In the genomic region with DNA sequence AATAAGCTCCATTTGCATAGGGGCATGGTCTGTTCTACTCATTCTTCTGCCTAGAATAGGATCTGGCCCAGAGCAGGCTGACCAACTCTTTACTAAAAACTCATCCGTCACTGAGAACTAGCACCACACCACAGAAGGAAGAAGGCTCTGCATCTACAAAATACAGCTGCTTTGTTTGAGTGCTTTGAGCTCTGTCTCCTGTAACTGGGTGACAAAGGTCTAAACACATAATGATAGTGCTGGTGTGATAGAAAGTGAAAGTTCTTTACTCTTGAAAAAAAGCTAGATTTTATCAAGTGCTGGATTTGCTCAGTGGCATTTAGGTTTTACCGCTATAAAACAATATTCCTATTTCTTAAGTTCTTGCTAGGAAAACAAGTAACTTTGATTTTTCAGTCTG, we compare ENCODE assay signal across 20 cellular contexts.
A peak's percentile ranks its signal among the peaks of the same experiment; 100 is the strongest.
DNase-seq lines count a peak whose midpoint lies in the region; ATAC-seq and TF ChIP-seq lines count a peak whose summit lies in the region.
"Had no signal": no experiment of that assay in that cellular context is flagged by ENCODE, and none has a peak within 500 bp of the region (broad histone marks: within the 10 kb centered on the region; RNA-seq: fewer than 3 reads in every experiment).

No MANE protein-coding gene starts in this region.

- no peak overlapping the region for H3K4me3 Mint-ChIP-seq in HFFc6

- CTCF ChIA-PET in GM10248 (lab: Yijun Ruan, JAX) (interaction anchor here (1.0 to 1.4 kb wide), 3 partner anchors 9 to 69 kb away, joined by 3 to 6 read pairs (median 3); no protein-coding TSS in a partner anchor), RWPE1 (lab: Yijun Ruan, JAX) (no interaction called here)

- ATAC-seq in GM18858 (IDR thresholded peaks at IDR 0.05; ENCODE audit: unreplicated experiment), result peak; percentile 37
- ATAC-seq in HG02759 (IDR thresholded peaks at IDR 0.05; ENCODE audit: unreplicated experiment), result peak; percentile 63
- ATAC-seq: foreskin keratinocyte had no signal

- H3K4me1 ChIP-seq in Loucy (ENCODE audit: insufficient read depth, low read length, poor library complexity, severe bottlenecking) (peaks cover 27% of the 10 kb centered on the region), vagina (no peaks in the 10 kb centered on the region)
- H3K4me1 ChIP-seq: foreskin keratinocyte, left ventricle myocardium inferior had no signal

- no peak overlapping the region for H3K27ac Mint-ChIP-seq in HFFc6

- TF ChIP-seq POLR2A in vagina (IDR thresholded peaks at IDR 0.05), result no peak

- H3K27me3 Mint-ChIP-seq in HFFc6 (ENCODE audit: insufficient read depth), result peaks cover 3% of the 10 kb centered on the region

- H3K9me2 ChIP-seq in Loucy (replicated peaks; ENCODE audit: low read depth, low read length), result no peaks in the 10 kb centered on the region

- peaks cover 37% of the 10 kb centered on the region for H3K9me3 Mint-ChIP-seq in HFFc6

- intact Hi-C loops in vagina (cut with DNase I), result no loop called here

- H3K4me2 ChIP-seq in Loucy (ENCODE audit: low read depth, low read length, poor library complexity, severe bottlenecking), result peak overlapping the region; percentile 10

- H3K36me3 Mint-ChIP-seq in HFFc6 (ENCODE audit: low read depth), result no peaks in the 10 kb centered on the region

- H2AFZ ChIP-seq in Loucy (ENCODE audit: low read length), result no peak overlapping the region
- H2AFZ ChIP-seq: GM23248 had no signal

- TF ChIP-seq CTCF in GM10248 (IDR thresholded peaks at IDR 0.05; ENCODE audit: control extremely low read depth, extremely low read depth, low read depth, missing control alignments) (no peak), Loucy (conservative IDR thresholded peaks at IDR 0.05; ENCODE audit: low read length) (no peak), HFFc6 (IDR thresholded peaks at IDR 0.05) (no peak), RWPE1 (conservative IDR thresholded peaks at IDR 0.05; ENCODE audit: low read depth) (no peak), vagina (IDR thresholded peaks at IDR 0.05) (no peak)

- H3K27ac ChIP-seq in RWPE1 (no peak overlapping the region), vagina (no peak overlapping the region)
- H3K27ac ChIP-seq: foreskin keratinocyte, GM23248, left ventricle myocardium inferior, thoracic aorta had no signal

- DNase-seq in GM10248 (ENCODE audit: extremely low spot score), result peak; percentile 30
- DNase-seq in HFFc6, result no peak
- no peak for DNase-seq in RWPE1 (ENCODE audit: low spot score)
- no peak for DNase-seq in vagina (ENCODE audit: extremely low spot score in 2 of 2)
- DNase-seq in T1000 (lab: John Stamatoyannopoulos, UW), result no peak
- DNase-seq: activated CD8-positive, alpha-beta memory T cell treated with anti-CD3 and anti-CD28 coated beads for 24 hours; activated effector memory CD4-positive, alpha-beta T cell treated with Interleukin-2 at 50 U/mL for 16 hours; foreskin keratinocyte; GM23248; KBM-7; left ventricle myocardium inferior; NCI-H1105 treated with DMSO at 0.1 percent for 48 hours; NCI-H2171 treated with DMSO at 0.1 percent for 48 hours; occipital lobe; stimulated activated CD4-positive, alpha-beta T cell treated with anti-CD3 and anti-CD28 coated beads, Interleukin-4, amount 100 ng/mL, for 24 hours; stimulated activated CD8-positive, alpha-beta memory T cell treated with anti-CD3 and anti-CD28 coated beads, Interleukin-4, amount 100 ng/mL, for 48 hours had no signal

- no peaks in the 10 kb centered on the region for H4K20me1 ChIP-seq in Loucy (ENCODE audit: insufficient read depth, low read length, poor library complexity, severe bottlenecking)

- POLR2A ChIA-PET in GM10248 (lab: Yijun Ruan, JAX), result no interaction called here
- POLR2A ChIA-PET in RWPE1 (lab: Yijun Ruan, JAX; ENCODE audit: low non-redundant PET), result no interaction called here

- H3K4me3 ChIP-seq in Loucy (ENCODE audit: low read length, poor library complexity, severe bottlenecking), result no peak overlapping the region
- no peak overlapping the region for H3K4me3 ChIP-seq in vagina
- H3K4me3 ChIP-seq: GM23248, left ventricle myocardium inferior, thoracic aorta had no signal

- H3K9ac ChIP-seq in Loucy (ENCODE audit: low read depth, low read length, poor library complexity, severe bottlenecking), result no peak overlapping the region
- H3K9ac ChIP-seq: GM23248 had no signal

- H3K27me3 ChIP-seq in Loucy (ENCODE audit: insufficient read depth, low read length, poor library complexity, severe bottlenecking) (no peaks in the 10 kb centered on the region), vagina (no peaks in the 10 kb centered on the region)
- H3K27me3 ChIP-seq: foreskin keratinocyte had no signal

- H3K4me1 Mint-ChIP-seq in HFFc6 (ENCODE audit: low read depth), result no peaks in the 10 kb centered on the region

- H3K79me2 ChIP-seq in Loucy (ENCODE audit: insufficient read depth, low read length), result no peaks in the 10 kb centered on the region

- no peaks in the 10 kb centered on the region for H3F3A ChIP-seq in Loucy (ENCODE audit: low read depth)

- H3K36me3 ChIP-seq in Loucy (ENCODE audit: insufficient read depth, low read length), result no peaks in the 10 kb centered on the region
- H3K36me3 ChIP-seq in vagina, result no peaks in the 10 kb centered on the region
- H3K36me3 ChIP-seq: left ventricle myocardium inferior, thoracic aorta had no signal

- H3K9me3 ChIP-seq in Loucy (ENCODE audit: insufficient read depth, low read depth, low read length), result no peaks in the 10 kb centered on the region
- H3K9me3 ChIP-seq in vagina, result no peaks in the 10 kb centered on the region
- H3K9me3 ChIP-seq: left ventricle myocardium inferior, thoracic aorta had no signal
